Comparison of ENCODE assay signal across 2 cellular contexts in the genomic region with DNA sequence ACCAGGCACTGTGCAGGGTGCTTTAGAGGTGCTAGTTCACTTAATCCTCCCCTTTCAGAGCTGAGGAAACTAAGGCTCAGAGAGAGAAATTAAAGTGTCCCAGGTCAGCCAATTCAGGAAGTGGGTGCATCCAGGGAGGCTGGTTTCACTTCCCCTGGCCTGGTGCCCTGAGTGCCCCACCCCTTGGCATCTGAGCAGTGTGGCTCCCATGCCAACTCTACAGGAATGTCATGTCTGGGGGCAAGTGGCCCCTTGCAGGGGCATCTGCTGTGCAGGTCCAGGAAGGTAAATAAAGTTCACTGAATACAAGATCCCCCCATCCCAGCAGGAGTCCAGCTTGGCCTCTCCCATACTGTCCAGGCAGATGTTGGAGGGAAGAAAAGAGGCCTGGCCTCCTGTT.
TF ChIP-seq lines count a peak whose summit lies in the region.

No MANE protein-coding gene starts in this region.

TF ChIP-seq in HEK293, 187 proteins besides CTCF, POLR2A, EP300 and RAD21:
- TF ChIP-seq ZIC2 (tag by site-specific recombination; IDR thresholded peaks at IDR 0.05): peak; percentile 71
- TF ChIP-seq ZFP37 (tag by site-specific recombination; IDR thresholded peaks at IDR 0.05): no peak
- TF ChIP-seq, protein P1, sequence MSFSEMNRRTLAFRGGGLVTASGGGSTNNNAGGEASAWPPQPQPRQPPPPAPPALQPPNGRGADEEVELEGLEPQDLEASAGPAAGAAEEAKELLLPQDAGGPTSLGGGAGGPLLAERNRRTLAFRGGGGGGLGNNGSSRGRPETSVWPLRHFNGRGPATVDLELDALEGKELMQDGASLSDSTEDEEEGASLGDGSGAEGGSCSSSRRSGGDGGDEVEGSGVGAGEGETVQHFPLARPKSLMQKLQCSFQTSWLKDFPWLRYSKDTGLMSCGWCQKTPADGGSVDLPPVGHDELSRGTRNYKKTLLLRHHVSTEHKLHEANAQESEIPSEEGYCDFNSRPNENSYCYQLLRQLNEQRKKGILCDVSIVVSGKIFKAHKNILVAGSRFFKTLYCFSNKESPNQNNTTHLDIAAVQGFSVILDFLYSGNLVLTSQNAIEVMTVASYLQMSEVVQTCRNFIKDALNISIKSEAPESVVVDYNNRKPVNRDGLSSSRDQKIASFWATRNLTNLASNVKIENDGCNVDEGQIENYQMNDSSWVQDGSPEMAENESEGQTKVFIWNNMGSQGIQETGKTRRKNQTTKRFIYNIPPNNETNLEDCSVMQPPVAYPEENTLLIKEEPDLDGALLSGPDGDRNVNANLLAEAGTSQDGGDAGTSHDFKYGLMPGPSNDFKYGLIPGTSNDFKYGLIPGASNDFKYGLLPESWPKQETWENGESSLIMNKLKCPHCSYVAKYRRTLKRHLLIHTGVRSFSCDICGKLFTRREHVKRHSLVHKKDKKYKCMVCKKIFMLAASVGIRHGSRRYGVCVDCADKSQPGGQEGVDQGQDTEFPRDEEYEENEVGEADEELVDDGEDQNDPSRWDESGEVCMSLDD (tag by site-specific recombination; IDR thresholded peaks at IDR 0.05): no peak
- TF ChIP-seq, protein P2, sequence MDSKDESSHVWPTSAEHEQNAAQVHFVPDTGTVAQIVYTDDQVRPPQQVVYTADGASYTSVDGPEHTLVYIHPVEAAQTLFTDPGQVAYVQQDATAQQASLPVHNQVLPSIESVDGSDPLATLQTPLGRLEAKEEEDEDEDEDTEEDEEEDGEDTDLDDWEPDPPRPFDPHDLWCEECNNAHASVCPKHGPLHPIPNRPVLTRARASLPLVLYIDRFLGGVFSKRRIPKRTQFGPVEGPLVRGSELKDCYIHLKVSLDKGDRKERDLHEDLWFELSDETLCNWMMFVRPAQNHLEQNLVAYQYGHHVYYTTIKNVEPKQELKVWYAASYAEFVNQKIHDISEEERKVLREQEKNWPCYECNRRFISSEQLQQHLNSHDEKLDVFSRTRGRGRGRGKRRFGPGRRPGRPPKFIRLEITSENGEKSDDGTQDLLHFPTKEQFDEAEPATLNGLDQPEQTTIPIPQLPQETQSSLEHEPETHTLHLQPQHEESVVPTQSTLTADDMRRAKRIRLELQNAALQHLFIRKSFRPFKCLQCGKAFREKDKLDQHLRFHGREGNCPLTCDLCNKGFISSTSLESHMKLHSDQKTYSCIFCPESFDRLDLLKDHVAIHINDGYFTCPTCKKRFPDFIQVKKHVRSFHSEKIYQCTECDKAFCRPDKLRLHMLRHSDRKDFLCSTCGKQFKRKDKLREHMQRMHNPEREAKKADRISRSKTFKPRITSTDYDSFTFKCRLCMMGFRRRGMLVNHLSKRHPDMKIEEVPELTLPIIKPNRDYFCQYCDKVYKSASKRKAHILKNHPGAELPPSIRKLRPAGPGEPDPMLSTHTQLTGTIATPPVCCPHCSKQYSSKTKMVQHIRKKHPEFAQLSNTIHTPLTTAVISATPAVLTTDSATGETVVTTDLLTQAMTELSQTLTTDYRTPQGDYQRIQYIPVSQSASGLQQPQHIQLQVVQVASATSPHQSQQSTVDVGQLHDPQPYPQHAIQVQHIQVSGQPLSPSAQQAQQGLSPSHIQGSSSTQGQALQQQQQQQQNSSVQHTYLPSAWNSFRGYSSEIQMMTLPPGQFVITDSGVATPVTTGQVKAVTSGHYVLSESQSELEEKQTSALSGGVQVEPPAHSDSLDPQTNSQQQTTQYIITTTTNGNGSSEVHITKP (tag by site-specific recombination; IDR thresholded peaks at IDR 0.05): 0 out of 2 replicates have a peak, but pooled peaks have one; percentile 20

TF ChIP-seq in H1, 55 proteins besides CTCF, POLR2A, EP300 and RAD21:
- TF ChIP-seq RFX5 (IDR thresholded peaks at IDR 0.05; ENCODE audit: borderline replicate concordance, low read depth, low read length) (no peak), GABPA (IDR thresholded peaks at IDR 0.05; ENCODE audit: borderline replicate concordance, insufficient read depth, low read length) (no peak), SIRT6 (IDR thresholded peaks at IDR 0.05; ENCODE audit: low read length) (no peak), KDM1A (IDR thresholded peaks at IDR 0.05; ENCODE audit: borderline replicate concordance, low read length) (no peak), BACH1 (IDR thresholded peaks at IDR 0.05; ENCODE audit: low read length) (no peak), CTBP2 (IDR thresholded peaks at IDR 0.05; ENCODE audit: borderline replicate concordance, insufficient read depth, insufficient read length, low read length) (no peak), EGR1 (IDR thresholded peaks at IDR 0.05; ENCODE audit: borderline replicate concordance, low read depth, low read length) (no peak), SIX5 (IDR thresholded peaks at IDR 0.05; ENCODE audit: low read depth, low read length) (no peak), CBX8 (IDR thresholded peaks at IDR 0.05; ENCODE audit: borderline replicate concordance, low read depth, low read length) (no peak), BRCA1 (IDR thresholded peaks at IDR 0.05; ENCODE audit: low read depth, low read length) (no peak), NANOG (IDR thresholded peaks at IDR 0.05; ENCODE audit: insufficient read depth, low read depth, low read length, poor library complexity, severe bottlenecking) (no peak)
